In genomic region chr15:77402740-77403379, GRCh38 we compare ENCODE assay signal across 14 cellular contexts. TPM values are rescaled to one million over a fixed set of nuclear protein-coding genes. Genes with fewer than 3 reads are reported as not detected.
DNase-seq lines count a peak whose midpoint lies in the region; ATAC-seq, FAIRE-seq and TF ChIP-seq lines count a peak whose summit lies in the region.
"Had no signal": no experiment of that assay in that cellular context is flagged by ENCODE, and none has a peak within 500 bp of the region (broad histone marks: within the 10 kb centered on the region; RNA-seq: fewer than 3 reads in every experiment).

No MANE protein-coding gene starts in this region.

- no peaks in the 10 kb centered on the region for H3K36me3 ChIP-seq in esophagus muscularis mucosa
- H3K36me3 ChIP-seq: right lobe of liver had no signal

- no peak overlapping the region for H3K4me3 ChIP-seq in A549
- peak overlapping the region; percentile 23; the same call in 1 of the 2 replicates for H3K4me3 ChIP-seq in WI38 (ENCODE audit: low read depth, low read length)
- H3K4me3 ChIP-seq in esophagus muscularis mucosa: no peak overlapping the region
- H3K4me3 ChIP-seq: right lobe of liver had no signal

- no peak for TF ChIP-seq EP300 in A549 (IDR thresholded peaks at IDR 0.05)
- no peak for TF ChIP-seq EP300 in esophagus muscularis mucosa (IDR thresholded peaks at IDR 0.05)

- WGBS in A549 (ENCODE audit: missing lambda C conversion rate): 70% methylated on average over 1 of the region's 1 CpG
- 33% methylated on average over 1 of the region's 1 CpG for WGBS in esophagus muscularis mucosa

- no peaks in the 10 kb centered on the region for H3K27me3 ChIP-seq in esophagus muscularis mucosa
- H3K27me3 ChIP-seq: right lobe of liver had no signal

- FAIRE-seq in A549 (lab: Jason Lieb, UNC): no peak
- FAIRE-seq: TTC549 had no signal

- no peak for TF ChIP-seq RAD21 in A549 (conservative IDR thresholded peaks at IDR 0.05 in 1 of 2, IDR thresholded peaks at IDR 0.05 in 1 of 2)

- ATAC-seq in A549 (no peak), GM19467 (IDR thresholded peaks at IDR 0.05; ENCODE audit: unreplicated experiment) (no peak)
- ATAC-seq: PC-3, right lobe of liver had no signal

- intact Hi-C loops in esophagus muscularis mucosa (cut with DNase I): no loop called here

- H3K4me2 ChIP-seq in A549: peak overlapping the region; percentile 8; the same call in 2 of the 3 replicates

- TF ChIP-seq POLR2A in A549 (IDR thresholded peaks at IDR 0.05; ENCODE audit: low read length) (no peak), esophagus muscularis mucosa (IDR thresholded peaks at IDR 0.05; ENCODE audit: low read depth) (no peak)

- peaks cover 17% of the 10 kb centered on the region for H3K9me3 ChIP-seq in A549
- peaks cover 0 to 26% (median 22%) of the 10 kb centered on the region in 4 donors for H3K9me3 ChIP-seq in esophagus muscularis mucosa

- DNase-seq in A549 (ENCODE audit: low read depth in 1 of 2, low spot score in 1 of 2) (no peak), GM04504 (ENCODE audit: low read depth) (peak; percentile 35), fibroblast of the conjunctiva (ENCODE audit: low read depth) (peak; percentile 76), SKM-1 treated with dmso at 0.1 percent for 144 hours (lab: John Stamatoyannopoulos, UW; ENCODE audit: unreplicated experiment) (no peak), NCI-H510A (lab: John Stamatoyannopoulos, UW) (no peak), esophagus muscularis mucosa (ENCODE audit: extremely low spot score) (no peak)
- DNase-seq: CD4-positive, alpha-beta T cell; effector CD4-positive, alpha-beta T cell; NCI-H187 treated with DMSO at 0.1 percent for 48 hours; PC-3; right lobe of liver had no signal

- peaks cover 10% of the 10 kb centered on the region; the same call in 2 of the 3 replicates for H3K4me1 ChIP-seq in A549
- H3K4me1 ChIP-seq in esophagus muscularis mucosa: peaks cover 5 to 14% (median 9%) of the 10 kb centered on the region in 4 donors
- H3K4me1 ChIP-seq: right lobe of liver had no signal

- TF ChIP-seq CTCF in A549 (IDR thresholded peaks at IDR 0.05): no peak
- no peak for TF ChIP-seq CTCF in WI38 (IDR thresholded peaks at IDR 0.05; ENCODE audit: low read depth, low read length)
- TF ChIP-seq CTCF in esophagus muscularis mucosa (IDR thresholded peaks at IDR 0.05): no peak

- POLR2A ChIA-PET in A549 (lab: Yijun Ruan, JAX): no interaction called here

- CTCF ChIA-PET in A549 (lab: Yijun Ruan, JAX): no interaction called here

- no peak overlapping the region for H3K27ac ChIP-seq in A549
- no peak overlapping the region for H3K27ac ChIP-seq in esophagus muscularis mucosa (replicated peaks in 1 of 4)
- H3K27ac ChIP-seq: right lobe of liver had no signal

TF ChIP-seq in A549, 52 proteins besides CTCF, POLR2A, EP300 and RAD21:
- TF ChIP-seq NPAS2 (CRISPR knock-in tag; IDR thresholded peaks at IDR 0.05; ENCODE audit: borderline replicate concordance) (no peak), HOXB13 (CRISPR knock-in tag; IDR thresholded peaks at IDR 0.05; ENCODE audit: low read depth) (no peak), CHD4 (IDR thresholded peaks at IDR 0.05; ENCODE audit: borderline replicate concordance) (no peak), ESRRA (IDR thresholded peaks at IDR 0.05; ENCODE audit: borderline replicate concordance, low read length) (no peak), CEBPB (IDR thresholded peaks at IDR 0.05) (no peak), MAFK (IDR thresholded peaks at IDR 0.05; ENCODE audit: partially characterized antibody) (no peak)
- TF ChIP-seq, protein P1, sequence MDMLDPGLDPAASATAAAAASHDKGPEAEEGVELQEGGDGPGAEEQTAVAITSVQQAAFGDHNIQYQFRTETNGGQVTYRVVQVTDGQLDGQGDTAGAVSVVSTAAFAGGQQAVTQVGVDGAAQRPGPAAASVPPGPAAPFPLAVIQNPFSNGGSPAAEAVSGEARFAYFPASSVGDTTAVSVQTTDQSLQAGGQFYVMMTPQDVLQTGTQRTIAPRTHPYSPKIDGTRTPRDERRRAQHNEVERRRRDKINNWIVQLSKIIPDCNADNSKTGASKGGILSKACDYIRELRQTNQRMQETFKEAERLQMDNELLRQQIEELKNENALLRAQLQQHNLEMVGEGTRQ (IDR thresholded peaks at IDR 0.05): no peak

RNA-seq across cellular contexts. Expression of gene PEAK1, which starts 17.0 kb away (rescaled TPM):
- polyA plus RNA-seq in A549 (2011; rRNA removed): 13.7 and 15.0 TPM in 2 replicates
- polyA plus RNA-seq in A549 (2012; cell fraction: cytosol; rRNA removed): 3.9 and 4.3 TPM in 2 replicates
- 4.0 and 5.4 TPM in 2 replicates for polyA plus RNA-seq in A549 (2012; cell fraction: nucleus; rRNA removed)
- 7.5 to 9.1 TPM (median 8.0 TPM) in 3 replicates for polyA plus RNA-seq in A549 (2017; fragmentation: RNase III; extraction: RNeasy Plus Mini Kit Qiagen cat#74134 plus additional on column Dnase treatment)
- polyA minus RNA-seq in A549 (2011; rRNA and poly(A)+ RNA removed): 24.2 and 25.0 TPM in 2 replicates
- 100 to 1,000 TPM in 2 of 4 donors, 10 to 100 TPM in 2; 91.8 to 170 (median 123) TPM for total RNA-seq in esophagus muscularis mucosa

RNA-seq across cellular contexts. Expression of gene HMG20A, which starts 17.8 kb away (rescaled TPM):
- polyA plus RNA-seq in A549 (2011; rRNA removed): 77.2 and 85.1 TPM in 2 replicates
- 21.9 and 22.8 TPM in 2 replicates for polyA plus RNA-seq in A549 (2012; cell fraction: cytosol; rRNA removed)
- 21.7 and 24.5 TPM in 2 replicates for polyA plus RNA-seq in A549 (2012; cell fraction: nucleus; rRNA removed)
- polyA plus RNA-seq in A549 (2017; fragmentation: RNase III; extraction: RNeasy Plus Mini Kit Qiagen cat#74134 plus additional on column Dnase treatment): 29.1 to 33.2 TPM (median 29.5 TPM) in 3 replicates
- polyA minus RNA-seq in A549 (2011; rRNA and poly(A)+ RNA removed): 42.6 and 67.6 TPM in 2 replicates
- 10 to 100 TPM; 20.7 to 42.2 (median 31.2) TPM for total RNA-seq in esophagus muscularis mucosa

Comparison
In these comparisons a context has a peak if more than half of its experiments do, and no peak if none do; other contexts are left out.
1. DNase-seq: peak in GM04504 (single experiment) and fibroblast of the conjunctiva (single experiment); none in A549 (0 of 2), SKM-1 treated with dmso at 0.1 percent for 144 hours (single experiment), NCI-H510A (single experiment) and esophagus muscularis mucosa (single experiment).